Comparison of ENCODE assay signal across 1 cellular context in the genomic region with DNA sequence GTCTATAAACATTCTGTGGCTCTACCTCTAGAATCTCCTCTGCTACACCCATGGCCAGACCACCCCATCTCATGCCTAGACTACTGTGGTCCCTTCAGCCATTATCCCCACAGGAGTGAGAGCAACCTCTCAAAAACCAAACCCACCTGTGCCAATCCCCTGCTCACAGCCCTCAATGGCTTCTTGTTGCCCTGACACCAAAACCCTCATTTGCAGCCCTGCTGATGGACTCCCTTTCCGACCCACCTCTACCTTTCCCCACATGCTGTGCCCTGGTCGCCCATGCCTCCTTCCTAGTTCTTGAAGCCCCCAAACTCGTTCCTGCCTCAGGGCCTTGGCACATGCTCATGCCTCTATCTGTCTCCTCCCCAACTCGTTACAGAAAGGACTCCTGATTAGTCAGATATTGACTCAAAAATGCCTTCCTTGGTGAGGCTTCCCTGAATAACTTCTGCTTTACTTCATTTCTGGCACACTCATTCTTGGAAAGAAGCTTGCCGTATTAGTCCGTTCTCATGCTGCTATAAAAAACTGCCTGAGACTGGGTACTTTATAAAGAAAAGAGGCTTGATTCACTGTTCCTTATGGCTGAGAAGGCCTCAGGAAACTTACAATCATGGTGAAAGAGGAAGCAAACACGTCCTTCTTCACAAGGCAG.
TF ChIP-seq lines count a peak whose summit lies in the region.

No MANE protein-coding gene starts in this region.

TF ChIP-seq in IMR-90, 13 proteins besides CTCF, POLR2A, EP300 and RAD21:
- TF ChIP-seq MAFK (IDR thresholded peaks at IDR 0.05; ENCODE audit: low read depth, low read length), result no peak
- TF ChIP-seq RCOR1 (IDR thresholded peaks at IDR 0.05; ENCODE audit: insufficient replicate concordance, low read length), result no peak
- no peak for TF ChIP-seq MXI1 (IDR thresholded peaks at IDR 0.05; ENCODE audit: borderline replicate concordance, low read depth, low read length)
- no peak for TF ChIP-seq NFE2L2 (IDR thresholded peaks at IDR 0.05; ENCODE audit: low read depth, low read length)
- TF ChIP-seq SMC3 (IDR thresholded peaks at IDR 0.05; ENCODE audit: low read depth, low read length), result no peak
- no peak for TF ChIP-seq RFX5 (IDR thresholded peaks at IDR 0.05; ENCODE audit: low read depth, low read length)
- TF ChIP-seq ELK1 (IDR thresholded peaks at IDR 0.05; ENCODE audit: borderline replicate concordance, low read depth, low read length), result no peak
- TF ChIP-seq CEBPB (IDR thresholded peaks at IDR 0.05; ENCODE audit: low read depth, low read length), result no peak
- TF ChIP-seq MAZ (IDR thresholded peaks at IDR 0.05; ENCODE audit: borderline replicate concordance, low read depth, low read length), result no peak
- TF ChIP-seq BHLHE40 (IDR thresholded peaks at IDR 0.05; ENCODE audit: low read depth, low read length), result no peak
- TF ChIP-seq, protein P1, sequence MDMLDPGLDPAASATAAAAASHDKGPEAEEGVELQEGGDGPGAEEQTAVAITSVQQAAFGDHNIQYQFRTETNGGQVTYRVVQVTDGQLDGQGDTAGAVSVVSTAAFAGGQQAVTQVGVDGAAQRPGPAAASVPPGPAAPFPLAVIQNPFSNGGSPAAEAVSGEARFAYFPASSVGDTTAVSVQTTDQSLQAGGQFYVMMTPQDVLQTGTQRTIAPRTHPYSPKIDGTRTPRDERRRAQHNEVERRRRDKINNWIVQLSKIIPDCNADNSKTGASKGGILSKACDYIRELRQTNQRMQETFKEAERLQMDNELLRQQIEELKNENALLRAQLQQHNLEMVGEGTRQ (IDR thresholded peaks at IDR 0.05; ENCODE audit: low read depth, low read length), result no peak
- no peak for TF ChIP-seq CHD1 (IDR thresholded peaks at IDR 0.05; ENCODE audit: low read depth, low read length)
- no peak for TF ChIP-seq FOS (IDR thresholded peaks at IDR 0.05; ENCODE audit: low read depth, low read length)
